ENCODE assay signal across 14 cellular contexts in the genomic region with DNA sequence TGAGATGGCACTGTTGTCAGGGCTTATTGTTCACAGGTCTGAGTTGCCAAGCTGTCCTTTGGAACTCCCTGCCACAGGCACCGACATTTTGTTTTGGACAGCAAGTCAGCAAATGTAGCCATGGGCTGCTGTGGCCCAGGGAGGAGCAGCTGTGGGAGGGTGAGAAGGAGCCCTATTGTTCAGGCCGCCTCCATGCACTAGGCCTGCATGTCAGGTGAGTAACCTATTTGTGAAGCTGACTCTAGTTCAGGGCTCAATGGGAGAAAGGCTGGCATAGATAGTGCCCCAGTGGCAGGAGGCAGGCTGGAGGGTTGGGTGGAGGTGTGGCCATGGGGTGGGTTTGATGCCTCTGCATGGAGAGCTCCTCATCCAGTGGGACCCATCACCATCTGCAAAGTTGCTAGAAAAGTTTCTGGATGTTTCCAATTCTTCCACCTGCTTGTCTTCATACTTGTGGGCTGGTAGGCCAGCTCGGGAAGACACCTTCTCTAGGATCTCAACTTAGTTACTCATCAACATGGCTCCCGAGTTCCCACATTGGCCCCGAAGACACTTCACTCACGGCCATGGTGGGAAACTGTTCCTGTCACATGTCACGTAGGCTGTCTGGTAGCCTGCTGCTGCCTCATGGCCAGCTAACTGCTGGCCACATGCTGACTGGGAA. TPM values are rescaled to one million over a fixed set of nuclear protein-coding genes. Genes with fewer than 3 reads are reported as not detected.
DNase-seq lines count a peak whose midpoint lies in the region; ATAC-seq and TF ChIP-seq lines count a peak whose summit lies in the region.
"Had no signal": no experiment of that assay in that cellular context is flagged by ENCODE, and none has a peak within 500 bp of the region (broad histone marks: within the 10 kb centered on the region; RNA-seq: fewer than 3 reads in every experiment).

No MANE protein-coding gene starts in this region.

- H3K4me1 ChIP-seq in body of pancreas (peaks cover 89% of the 10 kb centered on the region), thoracic aorta (ENCODE audit: control insufficient read depth in 1 of 2, low read depth in 2 of 2) (peaks cover 46 to 61% of the 10 kb centered on the region in 2 donors)

- TF ChIP-seq CTCF in body of pancreas (IDR thresholded peaks at IDR 0.05) (no peak), thoracic aorta (IDR thresholded peaks at IDR 0.05) (no peak)

- ATAC-seq in body of pancreas = no peak
- ATAC-seq in thoracic aorta (ENCODE audit: insufficient number of reproducible peaks, low FRiP score, low read depth) = no peak
- no peak for ATAC-seq in GM19452 (IDR thresholded peaks at IDR 0.05; ENCODE audit: unreplicated experiment)
- no peak for ATAC-seq in HG03095 (IDR thresholded peaks at IDR 0.05; ENCODE audit: unreplicated experiment)
- ATAC-seq: stimulated activated naive CD8-positive, alpha-beta T cell treated with anti-CD3 and anti-CD28 coated beads, Interleukin-15, Interleukin-2, amounts not matched to agents 100 U/mL and 50 U/mL, for 24 hours had no signal

- H3K4me3 ChIP-seq in H7 (ENCODE audit: insufficient read depth, low read depth, low read length) (no peak overlapping the region), body of pancreas (no peak overlapping the region), thoracic aorta (no peak overlapping the region)

- intact Hi-C loops in body of pancreas (cut with DNase I) = no loop called here

- H3K27ac ChIP-seq in body of pancreas = peak overlapping the region; percentile 16 to 86 (median 80)
- peak overlapping the region; percentile 12 for H3K27ac ChIP-seq in layer of hippocampus (ENCODE audit: low read depth, low read length)
- H3K27ac ChIP-seq in thoracic aorta = peak overlapping the region; percentile 24 to 43
- H3K27ac ChIP-seq: parathyroid adenoma had no signal

- peak in 1 of 3 donors; percentile 6 for TF ChIP-seq POLR2A in body of pancreas (IDR thresholded peaks at IDR 0.05)

- peaks cover 40% of the 10 kb centered on the region for H3K36me3 ChIP-seq in H7 (replicated peaks; ENCODE audit: control insufficient read depth, insufficient read depth, low read length)
- H3K36me3 ChIP-seq in body of pancreas (replicated peaks in 1 of 2; ENCODE audit: insufficient read depth in 1 of 2, low read depth in 2 of 2) = peaks cover 5 to 8% of the 10 kb centered on the region in 2 donors
- H3K36me3 ChIP-seq in thoracic aorta = peaks cover 43% of the 10 kb centered on the region

- DNase-seq in H7 (peak; percentile 28), body of pancreas (no peak), thoracic aorta (ENCODE audit: low spot score) (no peak), AML-193 (lab: John Stamatoyannopoulos, UW) (no peak)
- DNase-seq: activated CD8-positive, alpha-beta memory T cell treated with anti-CD3 and anti-CD28 coated beads, Interleukin-2, amount 50 U/mL, for 48 hours; COR-L47; NCI-H1105 treated with DMSO at 0.1 percent for 48 hours; NCI-H446 treated with DMSO at 0.1 percent for 48 hours; stimulated activated CD4-positive, alpha-beta T cell treated with anti-CD3 and anti-CD28 coated beads, Interleukin-4, amount 100 ng/mL, for 1 hour; stimulated activated naive CD8-positive, alpha-beta T cell treated with anti-CD3 and anti-CD28 coated beads, Interleukin-15, Interleukin-2, amounts not matched to agents 100 U/mL and 50 U/mL, for 24 hours had no signal

- H3K27me3 ChIP-seq in H7 (ENCODE audit: control insufficient read depth, insufficient read depth, low read length) (no peaks in the 10 kb centered on the region), body of pancreas (no peaks in the 10 kb centered on the region), layer of hippocampus (ENCODE audit: control insufficient read depth, insufficient read depth, low read length) (no peaks in the 10 kb centered on the region), thoracic aorta (replicated peaks; ENCODE audit: insufficient read depth) (no peaks in the 10 kb centered on the region)

- H3K9me3 ChIP-seq in body of pancreas (no peaks in the 10 kb centered on the region), thoracic aorta (no peaks in the 10 kb centered on the region)

- WGBS in body of pancreas, 2 donors = 70 to 95% methylated on average over 6 to 7 of the region's 7 CpGs

RNA-seq across cellular contexts. Expression of a gene that starts 19.5 kb away (rescaled TPM):
- 46.0 and 54.5 TPM in 2 replicates for total RNA-seq in H7 (2014; rRNA removed; shearing (Covaris generic))
- 10 to 100 TPM; 65.1 to 71.5 TPM for total RNA-seq in body of pancreas
- total RNA-seq in thoracic aorta = 100 to 1,000 TPM in 1 of 2 donors, 10 to 100 TPM in 1; 62.4 to 161 TPM

Comparison
In these comparisons a context has a peak if more than half of its experiments do, and no peak if none do; other contexts are left out.
1. H3K27ac ChIP-seq: peak in every context shown above with its lines; median percentile 80 in body of pancreas; 34 in thoracic aorta; 12 in layer of hippocampus.